In genomic region chr19:44903216-44903601, GRCh38 we compare ENCODE assay signal across 16 cellular contexts. TPM values are rescaled to one million over a fixed set of nuclear protein-coding genes. Genes with fewer than 3 reads are reported as not detected.
A peak's percentile ranks its signal among the peaks of the same experiment; 100 is the strongest.
DNase-seq lines count a peak whose midpoint lies in the region; ATAC-seq, FAIRE-seq and TF ChIP-seq lines count a peak whose summit lies in the region.
"Had no signal": no experiment of that assay in that cellular context is flagged by ENCODE, and none has a peak within 500 bp of the region (broad histone marks: within the 10 kb centered on the region; RNA-seq: fewer than 3 reads in every experiment).

No MANE protein-coding gene starts in this region.

- POLR2A ChIA-PET in GM12878 (lab: Charles Lee): no interaction called here

- no peak for FAIRE-seq in GM12878 (lab: Jason Lieb, UNC)
- FAIRE-seq: A204.1 had no signal

- no peak overlapping the region for H3K4me2 ChIP-seq in GM12878 (ENCODE audit: control insufficient read depth, insufficient read depth)

- H3K27me3 ChIP-seq in GM12878 (replicated peaks in 1 of 2; ENCODE audit: control insufficient read depth in 2 of 2, insufficient read depth in 2 of 2, low read length in 1 of 2): no peaks in the 10 kb centered on the region

- SMC1A ChIA-PET in GM12878 (lab: Charles Lee; ENCODE audit: uncharacterized antibody, unreplicated experiment): interaction anchor here (2.3 kb wide), 1 partner anchor 48 kb away, joined by 11 read pairs; no protein-coding TSS in a partner anchor

- no peak overlapping the region for H3K9ac ChIP-seq in GM12878 (ENCODE audit: control insufficient read depth, insufficient read depth, low read length)

- TF ChIP-seq CTCF in Calu3 (IDR thresholded peaks at IDR 0.05; ENCODE audit: unreplicated experiment) (no peak), GM12878 (IDR thresholded peaks at IDR 0.05 in 2 of 3, conservative IDR thresholded peaks at IDR 0.05 in 1 of 3; ENCODE audit: control insufficient read depth in 2 of 3, extremely low read depth in 1 of 3, insufficient read depth in 1 of 3, low read depth in 3 of 3, low read length in 3 of 3) (no peak), neural crest cell (conservative IDR thresholded peaks at IDR 0.05) (no peak)

- no peak overlapping the region for H3K4me3 ChIP-seq in GM12878

- no peak for TF ChIP-seq RAD21 in GM12878 (IDR thresholded peaks at IDR 0.05; ENCODE audit: insufficient read depth, low read depth, low read length)

- TF ChIP-seq EP300 in GM12878 (IDR thresholded peaks at IDR 0.05; ENCODE audit: borderline replicate concordance in 1 of 2, control insufficient read depth in 1 of 2, low read depth in 2 of 2, low read length in 2 of 2): no peak

- no peak for TF ChIP-seq POLR2A in GM12878 (IDR thresholded peaks at IDR 0.05; ENCODE audit: low read depth, low read length)

- RAD21 ChIA-PET in GM12878 (lab: Charles Lee; ENCODE audit: unreplicated experiment): interaction anchor here (0.9 to 2.3 kb wide), 3 partner anchors 49 to 284 kb away, joined by 3 to 8 read pairs (median 3); no protein-coding TSS in a partner anchor

- H3K4me3 Mint-ChIP-seq in Calu3 (ENCODE audit: low read depth, unreplicated experiment): no peak overlapping the region
- peak overlapping the region; percentile 69 for H3K4me3 Mint-ChIP-seq in neural crest cell
- no peak overlapping the region for H3K4me3 Mint-ChIP-seq in activated T-helper 17 cell treated with anti-CD3 and anti-CD28 coated beads, Interleukin-2, amount 50 U/mL, for 72 hours
- H3K4me3 Mint-ChIP-seq: CD14-positive monocyte had no signal

- no peaks in the 10 kb centered on the region; the same call in 1 of the 2 replicates for H4K20me1 ChIP-seq in GM12878 (ENCODE audit: control insufficient read depth, insufficient read depth)

- H2AFZ ChIP-seq in GM12878 (ENCODE audit: control insufficient read depth, low read depth, low read length): no peak overlapping the region

- H3K9me3 ChIP-seq in GM12878 (replicated peaks; ENCODE audit: control insufficient read depth, insufficient read depth, low read length): no peaks in the 10 kb centered on the region

- peak; percentile 16 to 26 for ATAC-seq in activated naive CD4-positive, alpha-beta T cell treated with anti-CD3 and anti-CD28 coated beads, Interleukin-2, amount 50 U/mL, for 72 hours
- ATAC-seq in GM12878 (no peak; the same call in 2 of the 3 replicates), HG03139 (IDR thresholded peaks at IDR 0.05; ENCODE audit: unreplicated experiment) (no peak)
- ATAC-seq in activated T-helper 17 cell treated with anti-CD3 and anti-CD28 coated beads, Interleukin-2, amount 50 U/mL, for 72 hours (replicated peaks): no peak

- no peak overlapping the region for H3K27ac Mint-ChIP-seq in activated naive CD4-positive, alpha-beta T cell treated with anti-CD3 and anti-CD28 coated beads, Interleukin-2, amount 50 U/mL, for 72 hours
- H3K27ac Mint-ChIP-seq in Calu3 (ENCODE audit: unreplicated experiment) (peak overlapping the region; percentile 79), neural crest cell (ENCODE audit: unreplicated experiment) (no peak overlapping the region)
- H3K27ac Mint-ChIP-seq in activated T-helper 17 cell treated with anti-CD3 and anti-CD28 coated beads, Interleukin-2, amount 50 U/mL, for 72 hours: no peak overlapping the region

- no peak for DNase-seq in activated naive CD4-positive, alpha-beta T cell treated with anti-CD3 and anti-CD28 coated beads, Interleukin-2, amount 50 U/mL, for 72 hours (ENCODE audit: low spot score in 2 of 2)
- no peak for DNase-seq in activated naive CD4-positive, alpha-beta T cell (lab: John Stamatoyannopoulos, UW)
- DNase-seq in Calu3 (no peak), GM12878 (ENCODE audit: low read depth, low spot score) (no peak), neural crest cell (ENCODE audit: low read depth, low spot score) (no peak), NCI-H345 treated with DMSO at 0.1 percent for 48 hours (lab: John Stamatoyannopoulos, UW; ENCODE audit: unreplicated experiment) (no peak)
- DNase-seq: DMS79; NCI-H1092; NK-92 treated with Interleukin-12 subunit alpha and Interleukin-12 subunit beta, amount 100 ng/mL, for 24 hours; SHP77 had no signal

- H3K4me1 Mint-ChIP-seq in Calu3 (ENCODE audit: low read depth, unreplicated experiment) (peaks cover 11% of the 10 kb centered on the region), neural crest cell (peaks cover 29% of the 10 kb centered on the region)
- peaks cover 6% of the 10 kb centered on the region for H3K4me1 Mint-ChIP-seq in activated T-helper 17 cell treated with anti-CD3 and anti-CD28 coated beads, Interleukin-2, amount 50 U/mL, for 72 hours

- 65% methylated on average over 11 of the region's 15 CpGs for WGBS in GM12878 (ENCODE audit: insufficient coverage, insufficient replicate concordance, low lambda C conversion rate, missing lambda C conversion rate)

- BruUV-seq in Calu3 (replicated peaks; lab: Mats Ljungman, UMichigan) (TSS peak; percentile 72), GM12878 (replicated peaks; lab: Mats Ljungman, UMichigan) (TSS peak; percentile 54)

- no peak overlapping the region for H3K27ac ChIP-seq in GM12878 (ENCODE audit: control insufficient read depth, insufficient read depth)
- H3K27ac ChIP-seq: HL-60 had no signal

- no peaks in the 10 kb centered on the region for H3K9me3 Mint-ChIP-seq in activated naive CD4-positive, alpha-beta T cell treated with anti-CD3 and anti-CD28 coated beads, Interleukin-2, amount 50 U/mL, for 72 hours
- H3K9me3 Mint-ChIP-seq in Calu3 (ENCODE audit: low read depth, unreplicated experiment) (no peaks in the 10 kb centered on the region), neural crest cell (no peaks in the 10 kb centered on the region)
- no peaks in the 10 kb centered on the region for H3K9me3 Mint-ChIP-seq in activated T-helper 17 cell treated with anti-CD3 and anti-CD28 coated beads, Interleukin-2, amount 50 U/mL, for 72 hours

- in situ Hi-C loops in GM12878 (cut with MboI): loop anchor here (5.0 to 10.0 kb wide), 3 partner anchors 52 to 432 kb away; partner anchors contain the start of gene CLPTM1

- H3K27me3 Mint-ChIP-seq in Calu3 (ENCODE audit: unreplicated experiment) (peaks cover 43% of the 10 kb centered on the region), neural crest cell (ENCODE audit: low read depth) (peaks cover 38% of the 10 kb centered on the region)
- H3K27me3 Mint-ChIP-seq in activated T-helper 17 cell treated with anti-CD3 and anti-CD28 coated beads, Interleukin-2, amount 50 U/mL, for 72 hours: peaks cover 10% of the 10 kb centered on the region

- H3K36me3 Mint-ChIP-seq in activated naive CD4-positive, alpha-beta T cell treated with anti-CD3 and anti-CD28 coated beads, Interleukin-2, amount 50 U/mL, for 72 hours: peaks cover 4 to 5% of the 10 kb centered on the region in 2 donors
- peaks cover 84% of the 10 kb centered on the region for H3K36me3 Mint-ChIP-seq in Calu3 (ENCODE audit: insufficient read depth, unreplicated experiment)
- H3K36me3 Mint-ChIP-seq in neural crest cell (ENCODE audit: low read depth): peaks cover 3% of the 10 kb centered on the region
- H3K36me3 Mint-ChIP-seq in activated T-helper 17 cell treated with anti-CD3 and anti-CD28 coated beads, Interleukin-2, amount 50 U/mL, for 72 hours (ENCODE audit: low read depth): peaks cover 47% of the 10 kb centered on the region

- intact Hi-C loops in Calu3 (cut with micrococcal nuclease; ENCODE audit: unreplicated experiment) (loop anchor here (1.0 kb wide), 1 partner anchor 48 kb away; no protein-coding TSS in a partner anchor), GM12878 (cut with micrococcal nuclease; ENCODE audit: unreplicated experiment) (loop anchor here (2.0 kb wide), 2 partner anchors 48 to 156 kb away; no protein-coding TSS in a partner anchor)

- peaks cover 8 to 22% of the 10 kb centered on the region in 2 experiments; a peak in 3 of 4 replicates for H3K36me3 ChIP-seq in GM12878 (ENCODE audit: control insufficient read depth in 2 of 2, insufficient read depth in 2 of 2, low read length in 1 of 2)

- CTCF ChIA-PET in Calu3 (lab: Charles Lee) (interaction anchor here (1.2 kb wide), 2 partner anchors 49 to 52 kb away, joined by 3 read pairs; partner anchors contain the start of gene CLPTM1), GM12878 (lab: Yijun Ruan, JAX) (interaction anchor here (0.8 to 4.3 kb wide), 10 partner anchors 11 to 214 kb away, joined by 3 to 34 read pairs (median 4); partner anchors contain the start of genes APOC1, CLPTM1 and TOMM40)

- no peaks in the 10 kb centered on the region for H3K79me2 ChIP-seq in GM12878 (ENCODE audit: control insufficient read depth, insufficient read depth, low read length)

- no peaks in the 10 kb centered on the region for H3K4me1 ChIP-seq in GM12878 (ENCODE audit: control insufficient read depth, insufficient read depth, low read length)

RNA-seq across cellular contexts. Expression of gene APOE, which starts 2.4 kb away (rescaled TPM):
- total RNA-seq in activated naive CD4-positive, alpha-beta T cell treated with anti-CD3 and anti-CD28 coated beads, Interleukin-2, amount 50 U/mL, for 72 hours: 1 to 10 TPM in 1 of 2 donors, under 1 TPM in 1; 0.80 to 2.9 TPM
- total RNA-seq in Calu3 (2022) (1.1 and 4.1 TPM in 2 replicates), GM12878 (2014; rRNA removed) (0.11 and 0.51 TPM in 2 replicates), GM12878 (2014; rRNA removed; fragmentation: Illumina TruSeq; extraction: Trizol) (0.22 TPM in 1 of 2 replicates, not detected in the other), GM12878 (2021) (3.4 and 3.7 TPM in 2 replicates), neural crest cell (12.2 and 13.1 TPM in 2 replicates)
- total RNA-seq in GM12878 (2013; cell fraction: nucleolus; rRNA removed): 1.4 and 4.5 TPM in 2 replicates
- polyA plus RNA-seq in GM12878 (2011; ENCODE audit: low read depth): not detected
- polyA plus RNA-seq in GM12878 (2011; rRNA removed) (0.38 and 0.50 TPM in 2 replicates), GM12878 (2014; fragmentation: Illumina TruSeq; extraction: Trizol) (not detected in 2 replicates), GM12878 (2014; fragmentation: Nextera tagmentation; extraction: Ambion mirVana) (not detected), GM12878 (2014; rRNA removed) (0.33 and 1.1 TPM in 2 replicates), GM12878 (2016; fragmentation: Nextera tagmentation; extraction: Ambion mirVana) (under 1 TPM in 1 of 2 experiments, not detected in 1; 0.93 TPM)
- polyA plus RNA-seq in GM12878 (2011; cell fraction: cytosol; rRNA removed): 0.52 and 0.62 TPM in 2 replicates
- 4.2 and 5.8 TPM in 2 replicates for polyA plus RNA-seq in GM12878 (2011; cell fraction: nucleus; rRNA removed)
- polyA plus RNA-seq in GM12878 (2012): 0.42 and 0.88 TPM in 2 replicates
- not detected in 2 replicates for polyA minus RNA-seq in GM12878 (2011; rRNA and poly(A)+ RNA removed)
- not detected in 2 replicates for polyA minus RNA-seq in GM12878 (2011; cell fraction: cytosol; rRNA and poly(A)+ RNA removed)
- polyA minus RNA-seq in GM12878 (2011; cell fraction: nucleus; rRNA and poly(A)+ RNA removed): not detected in 2 replicates
- total RNA-seq in activated T-helper 17 cell treated with anti-CD3 and anti-CD28 coated beads, Interleukin-2, amount 50 U/mL, for 72 hours: 1 to 10 TPM in 1 of 2 donors, under 1 TPM in 1; 0.91 to 2.2 TPM

RNA-seq across cellular contexts. Expression of gene APOC1, which starts 11.2 kb away (rescaled TPM):
- total RNA-seq in activated naive CD4-positive, alpha-beta T cell treated with anti-CD3 and anti-CD28 coated beads, Interleukin-2, amount 50 U/mL, for 72 hours: under 1 TPM in 1 of 2 donors, not detected in 1; 0.61 TPM
- total RNA-seq in Calu3 (2022) (4.7 and 5.0 TPM in 2 replicates), GM12878 (2014; rRNA removed) (0.73 and 1.3 TPM in 2 replicates), GM12878 (2014; rRNA removed; fragmentation: Illumina TruSeq; extraction: Trizol) (0.76 and 2.4 TPM in 2 replicates), GM12878 (2021) (2.7 and 3.8 TPM in 2 replicates), neural crest cell (24.9 and 25.4 TPM in 2 replicates)
- total RNA-seq in GM12878 (2013; cell fraction: nucleolus; rRNA removed): not detected in 2 replicates
- polyA plus RNA-seq in GM12878 (2011; ENCODE audit: low read depth): 1.1 TPM
- polyA plus RNA-seq in GM12878 (2011; rRNA removed) (1.0 and 1.7 TPM in 2 replicates), GM12878 (2014; fragmentation: Illumina TruSeq; extraction: Trizol) (3.8 TPM in 1 of 2 replicates, not detected in the other), GM12878 (2014; fragmentation: Nextera tagmentation; extraction: Ambion mirVana) (1 to 10 TPM; 2.4 to 4.0 TPM), GM12878 (2014; rRNA removed) (0.47 and 0.83 TPM in 2 replicates), GM12878 (2016; fragmentation: Nextera tagmentation; extraction: Ambion mirVana) (1 to 10 TPM; 2.8 to 3.9 TPM)
- polyA plus RNA-seq in GM12878 (2011; cell fraction: cytosol; rRNA removed): 0.85 and 1.2 TPM in 2 replicates
- 1.1 TPM in 1 of 2 replicates, not detected in the other for polyA plus RNA-seq in GM12878 (2011; cell fraction: nucleus; rRNA removed)
- 8.3 and 12.1 TPM in 2 replicates for polyA plus RNA-seq in GM12878 (2012)
- polyA minus RNA-seq in GM12878 (2011; rRNA and poly(A)+ RNA removed): 0.73 TPM in 1 of 2 replicates, not detected in the other
- polyA minus RNA-seq in GM12878 (2011; cell fraction: cytosol; rRNA and poly(A)+ RNA removed): not detected in 2 replicates
- not detected in 2 replicates for polyA minus RNA-seq in GM12878 (2011; cell fraction: nucleus; rRNA and poly(A)+ RNA removed)
- 1 to 10 TPM in 1 of 2 donors, under 1 TPM in 1; 0.89 to 1.6 TPM for total RNA-seq in activated T-helper 17 cell treated with anti-CD3 and anti-CD28 coated beads, Interleukin-2, amount 50 U/mL, for 72 hours
- polyA plus RNA-seq: CD14-positive monocyte had no signal

RNA-seq across cellular contexts. Expression of gene TOMM40, which starts 12.2 kb away (rescaled TPM):
- total RNA-seq in activated naive CD4-positive, alpha-beta T cell treated with anti-CD3 and anti-CD28 coated beads, Interleukin-2, amount 50 U/mL, for 72 hours: 100 to 1,000 TPM in 1 of 2 donors, 10 to 100 TPM in 1; 38.2 to 120 TPM
- total RNA-seq in Calu3 (2022) (152 and 162 TPM in 2 replicates), GM12878 (2014; rRNA removed) (92.3 and 111 TPM in 2 replicates), GM12878 (2014; rRNA removed; fragmentation: Illumina TruSeq; extraction: Trizol) (68.9 and 88.6 TPM in 2 replicates), GM12878 (2021) (176 and 187 TPM in 2 replicates), neural crest cell (141 and 147 TPM in 2 replicates)
- total RNA-seq in GM12878 (2013; cell fraction: nucleolus; rRNA removed): 26.8 and 28.6 TPM in 2 replicates
- polyA plus RNA-seq in GM12878 (2011; ENCODE audit: low read depth): 13.2 TPM
- polyA plus RNA-seq in GM12878 (2011; rRNA removed) (32.1 and 58.2 TPM in 2 replicates), GM12878 (2014; fragmentation: Illumina TruSeq; extraction: Trizol) (19.5 and 72.5 TPM in 2 replicates), GM12878 (2014; fragmentation: Nextera tagmentation; extraction: Ambion mirVana) (1 to 10 TPM in 1 of 2 experiments, under 1 TPM in 1; 0.85 to 4.9 TPM), GM12878 (2014; rRNA removed) (144 and 165 TPM in 2 replicates), GM12878 (2016; fragmentation: Nextera tagmentation; extraction: Ambion mirVana) (100 to 1,000 TPM; 214 to 221 TPM)
- 97.2 and 137 TPM in 2 replicates for polyA plus RNA-seq in GM12878 (2011; cell fraction: cytosol; rRNA removed)
- 62.4 and 91.0 TPM in 2 replicates for polyA plus RNA-seq in GM12878 (2011; cell fraction: nucleus; rRNA removed)
- polyA plus RNA-seq in GM12878 (2012): 48.0 and 55.3 TPM in 2 replicates
- 41.6 and 69.5 TPM in 2 replicates for polyA minus RNA-seq in GM12878 (2011; rRNA and poly(A)+ RNA removed)
- polyA minus RNA-seq in GM12878 (2011; cell fraction: cytosol; rRNA and poly(A)+ RNA removed): 21.4 and 25.7 TPM in 2 replicates
- polyA minus RNA-seq in GM12878 (2011; cell fraction: nucleus; rRNA and poly(A)+ RNA removed): 10.2 and 17.4 TPM in 2 replicates
- 100 to 1,000 TPM in 1 of 2 donors, 10 to 100 TPM in 1; 55.3 to 165 TPM for total RNA-seq in activated T-helper 17 cell treated with anti-CD3 and anti-CD28 coated beads, Interleukin-2, amount 50 U/mL, for 72 hours

RNA-seq across cellular contexts. Expression of gene APOC4, which starts 38.8 kb away (rescaled TPM):
- not detected for total RNA-seq in activated naive CD4-positive, alpha-beta T cell treated with anti-CD3 and anti-CD28 coated beads, Interleukin-2, amount 50 U/mL, for 72 hours
- not detected in 2 replicates for total RNA-seq in Calu3 (2022)
- total RNA-seq in GM12878 (2013; cell fraction: nucleolus; rRNA removed): not detected in 2 replicates
- not detected in 2 replicates for total RNA-seq in GM12878 (2014; rRNA removed)
- not detected in 2 replicates for total RNA-seq in GM12878 (2014; rRNA removed; fragmentation: Illumina TruSeq; extraction: Trizol)
- not detected in 2 replicates for total RNA-seq in GM12878 (2021)
- not detected for polyA plus RNA-seq in GM12878 (2011; ENCODE audit: low read depth)
- not detected in 2 replicates for polyA plus RNA-seq in GM12878 (2011; rRNA removed)
- polyA plus RNA-seq in GM12878 (2011; cell fraction: cytosol; rRNA removed): not detected in 2 replicates
- not detected in 2 replicates for polyA plus RNA-seq in GM12878 (2011; cell fraction: nucleus; rRNA removed)
- not detected in 2 replicates for polyA plus RNA-seq in GM12878 (2012)
- polyA plus RNA-seq in GM12878 (2014; fragmentation: Illumina TruSeq; extraction: Trizol): 1.4 TPM in 1 of 2 replicates, not detected in the other
- not detected for polyA plus RNA-seq in GM12878 (2014; fragmentation: Nextera tagmentation; extraction: Ambion mirVana)
- polyA plus RNA-seq in GM12878 (2014; rRNA removed): not detected in 2 replicates
- not detected for polyA plus RNA-seq in GM12878 (2016; fragmentation: Nextera tagmentation; extraction: Ambion mirVana)
- not detected in 2 replicates for polyA minus RNA-seq in GM12878 (2011; rRNA and poly(A)+ RNA removed)
- not detected in 2 replicates for polyA minus RNA-seq in GM12878 (2011; cell fraction: cytosol; rRNA and poly(A)+ RNA removed)
- not detected in 2 replicates for polyA minus RNA-seq in GM12878 (2011; cell fraction: nucleus; rRNA and poly(A)+ RNA removed)
- total RNA-seq in neural crest cell: not detected in 2 replicates
- total RNA-seq in activated T-helper 17 cell treated with anti-CD3 and anti-CD28 coated beads, Interleukin-2, amount 50 U/mL, for 72 hours: not detected
- total RNA-seq: M059J had no signal
- polyA plus RNA-seq: CD14-positive monocyte had no signal

RNA-seq across cellular contexts. Expression of gene APOC2, which starts 42.6 kb away (rescaled TPM):
- not detected for total RNA-seq in activated naive CD4-positive, alpha-beta T cell treated with anti-CD3 and anti-CD28 coated beads, Interleukin-2, amount 50 U/mL, for 72 hours
- total RNA-seq in Calu3 (2022): not detected in 2 replicates
- total RNA-seq in GM12878 (2013; cell fraction: nucleolus; rRNA removed): not detected in 2 replicates
- not detected in 2 replicates for total RNA-seq in GM12878 (2014; rRNA removed)
- not detected in 2 replicates for total RNA-seq in GM12878 (2014; rRNA removed; fragmentation: Illumina TruSeq; extraction: Trizol)
- total RNA-seq in GM12878 (2021): not detected in 2 replicates
- polyA plus RNA-seq in GM12878 (2011; ENCODE audit: low read depth): not detected
- polyA plus RNA-seq in GM12878 (2011; rRNA removed): 0.52 and 0.72 TPM in 2 replicates
- polyA plus RNA-seq in GM12878 (2011; cell fraction: cytosol; rRNA removed): 1.2 and 1.3 TPM in 2 replicates
- not detected in 2 replicates for polyA plus RNA-seq in GM12878 (2011; cell fraction: nucleus; rRNA removed)
- 0.49 TPM in 1 of 2 replicates, not detected in the other for polyA plus RNA-seq in GM12878 (2012)
- not detected in 2 replicates for polyA plus RNA-seq in GM12878 (2014; fragmentation: Illumina TruSeq; extraction: Trizol)
- polyA plus RNA-seq in GM12878 (2014; fragmentation: Nextera tagmentation; extraction: Ambion mirVana): not detected
- polyA plus RNA-seq in GM12878 (2014; rRNA removed): not detected in 2 replicates
- not detected for polyA plus RNA-seq in GM12878 (2016; fragmentation: Nextera tagmentation; extraction: Ambion mirVana)
- 0.41 TPM in 1 of 2 replicates, not detected in the other for polyA minus RNA-seq in GM12878 (2011; rRNA and poly(A)+ RNA removed)
- polyA minus RNA-seq in GM12878 (2011; cell fraction: cytosol; rRNA and poly(A)+ RNA removed): not detected in 2 replicates
- not detected in 2 replicates for polyA minus RNA-seq in GM12878 (2011; cell fraction: nucleus; rRNA and poly(A)+ RNA removed)
- total RNA-seq in neural crest cell: not detected in 2 replicates
- not detected for total RNA-seq in activated T-helper 17 cell treated with anti-CD3 and anti-CD28 coated beads, Interleukin-2, amount 50 U/mL, for 72 hours
- total RNA-seq: M059J had no signal
- polyA plus RNA-seq: CD14-positive monocyte had no signal

Comparison
In these comparisons a context has a peak if more than half of its experiments do, and no peak if none do; other contexts are left out.
1. ATAC-seq: peak in activated naive CD4-positive, alpha-beta T cell treated with anti-CD3 and anti-CD28 coated beads, Interleukin-2, amount 50 U/mL, for 72 hours (2 of 2); none in GM12878 (single experiment), HG03139 (single experiment) and activated T-helper 17 cell treated with anti-CD3 and anti-CD28 coated beads, Interleukin-2, amount 50 U/mL, for 72 hours (single experiment).